25 cellular contexts compared by ENCODE assay signal in genomic region chr19:42328854-42329253, GRCh38. TPM values are rescaled to one million over a fixed set of nuclear protein-coding genes. Genes with fewer than 3 reads are reported as not detected.
DNase-seq lines count a peak whose midpoint lies in the region; TF ChIP-seq lines count a peak whose summit lies in the region.
"Had no signal": no experiment of that assay in that cellular context is flagged by ENCODE, and none has a peak within 500 bp of the region (broad histone marks: within the 10 kb centered on the region; RNA-seq: fewer than 3 reads in every experiment).

No MANE protein-coding gene starts in this region.

- no peak overlapping the region for H3K27ac Mint-ChIP-seq in endothelial cell (ENCODE audit: unreplicated experiment)

- H3K4me1 Mint-ChIP-seq in endothelial cell (ENCODE audit: unreplicated experiment): peaks cover 52% of the 10 kb centered on the region

- no peak overlapping the region for H3K4me3 ChIP-seq in WERI-Rb-1 (ENCODE audit: low read depth, low read length)
- peak overlapping the region; percentile 93 for H3K4me3 ChIP-seq in neural cell (ENCODE audit: low read length)
- no peak overlapping the region for H3K4me3 ChIP-seq in left ventricle myocardium inferior
- H3K4me3 ChIP-seq: K562, SJSA1 had no signal

- H3K36me3 Mint-ChIP-seq in endothelial cell (ENCODE audit: low read depth, unreplicated experiment): peaks cover 19% of the 10 kb centered on the region

- H3K36me3 ChIP-seq in WERI-Rb-1: no peaks in the 10 kb centered on the region; the same call in 1 of the 2 replicates
- H3K36me3 ChIP-seq in neural cell (ENCODE audit: insufficient read depth, low read length): no peaks in the 10 kb centered on the region
- H3K36me3 ChIP-seq in left ventricle myocardium inferior: no peaks in the 10 kb centered on the region
- H3K36me3 ChIP-seq: SJSA1 had no signal

- H3K27me3 Mint-ChIP-seq in endothelial cell (ENCODE audit: unreplicated experiment): peaks cover 26% of the 10 kb centered on the region

- no peaks in the 10 kb centered on the region for H3K27me3 ChIP-seq in WERI-Rb-1 (ENCODE audit: insufficient read depth, low read depth, severe bottlenecking)
- H3K27me3 ChIP-seq in neural cell (ENCODE audit: insufficient read depth, low read depth, low read length): peaks cover 12% of the 10 kb centered on the region
- peaks cover 12% of the 10 kb centered on the region for H3K27me3 ChIP-seq in left ventricle myocardium inferior (ENCODE audit: low read depth)

- H3K4me2 ChIP-seq in neural cell (ENCODE audit: low read length): no peak overlapping the region

- no peaks in the 10 kb centered on the region for H3K9me3 Mint-ChIP-seq in endothelial cell (ENCODE audit: unreplicated experiment)
- H3K9me3 Mint-ChIP-seq: CD8-positive, alpha-beta memory T cell had no signal

- DNase-seq in WERI-Rb-1 (no peak), endothelial cell (ENCODE audit: low spot score) (no peak), NCI-H2171 (lab: John Stamatoyannopoulos, UW) (no peak), NCI-H128 (lab: John Stamatoyannopoulos, UW; ENCODE audit: unreplicated experiment) (no peak), left ventricle myocardium inferior (no peak)
- no peak for DNase-seq in stimulated activated CD4-positive, alpha-beta T cell treated with anti-CD3 and anti-CD28 coated beads, Interleukin-2, amount 100 ng/mL, for 24 hours
- DNase-seq: CD8-positive, alpha-beta memory T cell; DMS 273 treated with DMSO at 0.1 percent for 48 hours; DMS79; EL; GDM1; Kasumi-1; MV-4-11; NCI-H1105; NCI-H146; NCI-H2029; NCI-H2227 treated with DMSO at 0.1 percent for 48 hours; NCI-H526 treated with DMSO at 0.1 percent for 48 hours; Right ventricle myocardium superior; RPMI8226 had no signal

- no peaks in the 10 kb centered on the region for H3K9me2 ChIP-seq in neural cell (ENCODE audit: insufficient read depth, low read length)

- no peak overlapping the region for H3K9ac ChIP-seq in neural cell (ENCODE audit: low read length)

- TF ChIP-seq CTCF in WERI-Rb-1 (IDR thresholded peaks at IDR 0.05; ENCODE audit: low read depth, low read length): no peak
- TF ChIP-seq CTCF in endothelial cell (IDR thresholded peaks at IDR 0.05; ENCODE audit: unreplicated experiment): no peak
- no peak for TF ChIP-seq CTCF in neural cell (IDR thresholded peaks at IDR 0.05; ENCODE audit: poor library complexity, severe bottlenecking)
- no peak for TF ChIP-seq CTCF in left ventricle myocardium inferior (IDR thresholded peaks at IDR 0.05; ENCODE audit: borderline replicate concordance)

- H2AFZ ChIP-seq in neural cell (ENCODE audit: low read depth, low read length): no peak overlapping the region

- H3F3A ChIP-seq in neural cell (ENCODE audit: insufficient read depth, low read length, poor library complexity, severe bottlenecking): no peaks in the 10 kb centered on the region

- peak overlapping the region; percentile 38 for H3K4me3 Mint-ChIP-seq in endothelial cell (ENCODE audit: unreplicated experiment)

- H4K20me1 ChIP-seq in neural cell (ENCODE audit: insufficient read depth): no peaks in the 10 kb centered on the region

- no peak for TF ChIP-seq RAD21 in neural cell (conservative IDR thresholded peaks at IDR 0.05)

- no peak for TF ChIP-seq EP300 in neural cell (conservative IDR thresholded peaks at IDR 0.05; ENCODE audit: poor library complexity, severe bottlenecking)

- H3K79me2 ChIP-seq in neural cell (replicated peaks; ENCODE audit: insufficient read depth, low read length): peaks cover 40% of the 10 kb centered on the region

- intact Hi-C loops in left ventricle myocardium inferior (cut with micrococcal nuclease): no loop called here

- peaks cover 65% of the 10 kb centered on the region for H3K4me1 ChIP-seq in left ventricle myocardium inferior

- peak overlapping the region; percentile 84 for H3K27ac ChIP-seq in WERI-Rb-1
- H3K27ac ChIP-seq in neural cell (ENCODE audit: low read length): no peak overlapping the region
- no peak overlapping the region for H3K27ac ChIP-seq in left ventricle myocardium inferior (replicated peaks)
- H3K27ac ChIP-seq: C4-2B, SJSA1 had no signal

- no peaks in the 10 kb centered on the region for H3K9me3 ChIP-seq in WERI-Rb-1 (ENCODE audit: severe bottlenecking)
- H3K9me3 ChIP-seq in neural cell (ENCODE audit: low read length): no peaks in the 10 kb centered on the region
- no peaks in the 10 kb centered on the region for H3K9me3 ChIP-seq in left ventricle myocardium inferior (replicated peaks)
- H3K9me3 ChIP-seq: SJSA1 had no signal

TF ChIP-seq in neural cell, 6 proteins besides CTCF, POLR2A, EP300 and RAD21:
- no peak for TF ChIP-seq TAF1 (IDR thresholded peaks at IDR 0.05; ENCODE audit: low read depth)
- no peak for TF ChIP-seq MXI1 (conservative IDR thresholded peaks at IDR 0.05; ENCODE audit: poor library complexity, severe bottlenecking)
- TF ChIP-seq POLR2AphosphoS5 (IDR thresholded peaks at IDR 0.05): no peak
- no peak for TF ChIP-seq EZH2 (IDR thresholded peaks at IDR 0.05; ENCODE audit: borderline replicate concordance, insufficient read depth, low read length, poor library complexity, severe bottlenecking)
- TF ChIP-seq, protein P1, sequence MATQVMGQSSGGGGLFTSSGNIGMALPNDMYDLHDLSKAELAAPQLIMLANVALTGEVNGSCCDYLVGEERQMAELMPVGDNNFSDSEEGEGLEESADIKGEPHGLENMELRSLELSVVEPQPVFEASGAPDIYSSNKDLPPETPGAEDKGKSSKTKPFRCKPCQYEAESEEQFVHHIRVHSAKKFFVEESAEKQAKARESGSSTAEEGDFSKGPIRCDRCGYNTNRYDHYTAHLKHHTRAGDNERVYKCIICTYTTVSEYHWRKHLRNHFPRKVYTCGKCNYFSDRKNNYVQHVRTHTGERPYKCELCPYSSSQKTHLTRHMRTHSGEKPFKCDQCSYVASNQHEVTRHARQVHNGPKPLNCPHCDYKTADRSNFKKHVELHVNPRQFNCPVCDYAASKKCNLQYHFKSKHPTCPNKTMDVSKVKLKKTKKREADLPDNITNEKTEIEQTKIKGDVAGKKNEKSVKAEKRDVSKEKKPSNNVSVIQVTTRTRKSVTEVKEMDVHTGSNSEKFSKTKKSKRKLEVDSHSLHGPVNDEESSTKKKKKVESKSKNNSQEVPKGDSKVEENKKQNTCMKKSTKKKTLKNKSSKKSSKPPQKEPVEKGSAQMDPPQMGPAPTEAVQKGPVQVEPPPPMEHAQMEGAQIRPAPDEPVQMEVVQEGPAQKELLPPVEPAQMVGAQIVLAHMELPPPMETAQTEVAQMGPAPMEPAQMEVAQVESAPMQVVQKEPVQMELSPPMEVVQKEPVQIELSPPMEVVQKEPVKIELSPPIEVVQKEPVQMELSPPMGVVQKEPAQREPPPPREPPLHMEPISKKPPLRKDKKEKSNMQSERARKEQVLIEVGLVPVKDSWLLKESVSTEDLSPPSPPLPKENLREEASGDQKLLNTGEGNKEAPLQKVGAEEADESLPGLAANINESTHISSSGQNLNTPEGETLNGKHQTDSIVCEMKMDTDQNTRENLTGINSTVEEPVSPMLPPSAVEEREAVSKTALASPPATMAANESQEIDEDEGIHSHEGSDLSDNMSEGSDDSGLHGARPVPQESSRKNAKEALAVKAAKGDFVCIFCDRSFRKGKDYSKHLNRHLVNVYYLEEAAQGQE (IDR thresholded peaks at IDR 0.05; ENCODE audit: borderline replicate concordance): no peak
- TF ChIP-seq SMC3 (conservative IDR thresholded peaks at IDR 0.05; ENCODE audit: poor library complexity): no peak

RNA-seq across cellular contexts. Expression of gene MEGF8, which starts 3.4 kb away (rescaled TPM):
- total RNA-seq in endothelial cell (ENCODE audit: unreplicated experiment) (69.3 TPM), left ventricle myocardium inferior (34.3 TPM)
- polyA plus RNA-seq in neural cell: 21.5 and 22.5 TPM in 2 replicates
- 58.2 and 71.8 TPM in 2 replicates for polyA minus RNA-seq in neural cell

RNA-seq across cellular contexts. Expression of gene TMEM145, which starts 15.7 kb away (rescaled TPM):
- 3.9 TPM for total RNA-seq in endothelial cell (ENCODE audit: unreplicated experiment)
- polyA plus RNA-seq in neural cell: 30.9 and 35.3 TPM in 2 replicates
- 44.6 and 45.0 TPM in 2 replicates for polyA minus RNA-seq in neural cell
- 0.36 TPM for total RNA-seq in left ventricle myocardium inferior
- total RNA-seq: MCF 10A, SJSA1 had no signal
- polyA plus RNA-seq: CD8-positive, alpha-beta memory T cell had no signal

RNA-seq across cellular contexts. Expression of gene PAFAH1B3, which starts 26.4 kb away (rescaled TPM):
- total RNA-seq in endothelial cell (ENCODE audit: unreplicated experiment) (61.4 TPM), left ventricle myocardium inferior (2.1 TPM)
- polyA plus RNA-seq in neural cell: 727 and 741 TPM in 2 replicates
- polyA minus RNA-seq in neural cell: 247 and 260 TPM in 2 replicates

RNA-seq across cellular contexts. Expression of gene PRR19, which starts 26.9 kb away (rescaled TPM):
- 1.1 TPM for total RNA-seq in endothelial cell (ENCODE audit: unreplicated experiment)
- 1.4 and 2.4 TPM in 2 replicates for polyA plus RNA-seq in neural cell
- polyA minus RNA-seq in neural cell: 2.1 and 3.4 TPM in 2 replicates
- total RNA-seq in left ventricle myocardium inferior: not detected
- total RNA-seq: Right ventricle myocardium superior had no signal

RNA-seq across cellular contexts. Expression of gene CIC, which starts 59.8 kb away (rescaled TPM):
- 85.7 TPM for total RNA-seq in endothelial cell (ENCODE audit: unreplicated experiment)
- 10.8 and 23.1 TPM in 2 replicates for polyA plus RNA-seq in neural cell
- 29.0 and 31.0 TPM in 2 replicates for polyA minus RNA-seq in neural cell
- 33.3 TPM for total RNA-seq in left ventricle myocardium inferior

Comparison
In these comparisons a context has a peak if more than half of its experiments do, and no peak if none do; other contexts are left out.
1. RNA of gene PAFAH1B3, which starts 26.4 kb away (total RNA-seq): 61.4 TPM in endothelial cell (single experiment); 2.1 TPM in left ventricle myocardium inferior (single experiment); every median in the first group is over 10 times any median in the second.